In genomic region chr17:59789849-59790248, GRCh38 we compare ENCODE assay signal across 2 cellular contexts.
TF ChIP-seq lines count a peak whose summit lies in the region.

No MANE protein-coding gene starts in this region.

TF ChIP-seq in A549, 52 proteins besides CTCF, POLR2A, EP300 and RAD21:
- TF ChIP-seq HEYL (CRISPR knock-in tag; IDR thresholded peaks at IDR 0.05) (peak; percentile 76), FOSB (CRISPR knock-in tag; IDR thresholded peaks at IDR 0.05) (0 out of 2 replicates have a peak, but pooled peaks have one; percentile 24), ATOH8 (CRISPR knock-in tag; IDR thresholded peaks at IDR 0.05; ENCODE audit: low read depth) (0 out of 2 replicates have a peak, but pooled peaks have one; percentile 9)
TF ChIP-seq in A549: peak in this region for 3; not testable (repeated sequence) for 49.

TF ChIP-seq in HepG2, 621 proteins besides CTCF, POLR2A, EP300 and RAD21:
- peak; percentile 78 for TF ChIP-seq ZNF770 (CRISPR knock-in tag; IDR thresholded peaks at IDR 0.05)
- 0 out of 2 replicates have a peak, but pooled peaks have one; percentile 52 for TF ChIP-seq CHD4 (IDR thresholded peaks at IDR 0.05; ENCODE audit: borderline replicate concordance, low read length)
- TF ChIP-seq RCOR2 (CRISPR knock-in tag; IDR thresholded peaks at IDR 0.05) = 0 out of 2 replicates have a peak, but pooled peaks have one; percentile 9
- 0 out of 2 replicates have a peak, but pooled peaks have one; percentile 16 for TF ChIP-seq PRDM15 (CRISPR knock-in tag; IDR thresholded peaks at IDR 0.05)
- TF ChIP-seq RFXANK (CRISPR knock-in tag; IDR thresholded peaks at IDR 0.05) = 0 out of 2 replicates have a peak, but pooled peaks have one; percentile 17
TF ChIP-seq in HepG2: peak in this region for 5; not testable (repeated sequence) for 616.
